Comparison of ENCODE assay signal across 8 cellular contexts in the genomic region with DNA sequence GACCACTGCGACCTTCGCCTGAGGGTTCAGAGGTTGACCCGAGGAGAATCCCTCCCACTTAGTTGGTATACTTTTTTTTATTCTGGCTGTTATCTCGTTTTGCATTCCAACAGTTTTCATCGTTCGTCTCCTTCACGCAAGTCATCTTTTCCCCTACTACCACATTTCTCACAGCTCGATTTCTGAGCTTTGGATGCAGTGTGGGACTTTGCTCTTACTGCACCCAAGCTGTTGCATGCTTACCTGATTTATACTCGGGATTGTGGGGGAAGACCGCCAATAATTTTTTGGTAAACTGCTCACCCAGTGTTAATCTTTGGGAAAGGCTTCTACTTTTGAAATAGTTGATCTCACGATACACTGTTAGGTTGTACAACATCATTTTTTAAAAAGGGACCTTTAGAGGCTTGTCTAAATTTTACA. TPM values are rescaled to one million over a fixed set of nuclear protein-coding genes. Genes with fewer than 3 reads are reported as not detected.
DNase-seq lines count a peak whose midpoint lies in the region; ATAC-seq and TF ChIP-seq lines count a peak whose summit lies in the region.

No MANE protein-coding gene starts in this region.

- H3K27me3 Mint-ChIP-seq in IgD-negative memory B cell (no peaks in the 10 kb centered on the region), chondrocyte (ENCODE audit: low read depth) (no peaks in the 10 kb centered on the region), naive B cell (no peaks in the 10 kb centered on the region)

- ATAC-seq in naive B cell (ENCODE audit: low read depth in 2 of 2) (no peak), HG02610 (IDR thresholded peaks at IDR 0.05; ENCODE audit: unreplicated experiment) (no peak)

- H3K4me1 Mint-ChIP-seq in IgD-negative memory B cell (peaks cover 30 to 39% (median 35%) of the 10 kb centered on the region in 3 donors), chondrocyte (ENCODE audit: low read depth) (peaks cover 50% of the 10 kb centered on the region), naive B cell (peaks cover 31 to 50% (median 47%) of the 10 kb centered on the region in 3 donors)

- no peaks in the 10 kb centered on the region for H3K36me3 Mint-ChIP-seq in IgD-negative memory B cell
- no peaks in the 10 kb centered on the region for H3K36me3 Mint-ChIP-seq in chondrocyte (ENCODE audit: low read depth)
- H3K36me3 Mint-ChIP-seq in naive B cell = no peaks in the 10 kb centered on the region

- H3K9me3 Mint-ChIP-seq in IgD-negative memory B cell = no peaks in the 10 kb centered on the region
- H3K9me3 Mint-ChIP-seq in chondrocyte (ENCODE audit: low read depth) = no peaks in the 10 kb centered on the region
- H3K9me3 Mint-ChIP-seq in naive B cell = no peaks in the 10 kb centered on the region

- DNase-seq in Ammon's horn (ENCODE audit: low spot score) (peak; percentile 8), chondrocyte (ENCODE audit: low spot score) (no peak), naive B cell (no peak), kidney glomerular epithelial cell (lab: John Stamatoyannopoulos, UW) (no peak), hippocampal formation (lab: John Stamatoyannopoulos, UW) (no peak), pons (ENCODE audit: low spot score) (no peak)

- no peak for TF ChIP-seq CTCF in chondrocyte (IDR thresholded peaks at IDR 0.05)

- H3K27ac Mint-ChIP-seq in IgD-negative memory B cell (peak overlapping the region; percentile 71 to 99 (median 95)), chondrocyte (ENCODE audit: unreplicated experiment) (peak overlapping the region; percentile 98), naive B cell (peak overlapping the region; percentile 96 to 100 (median 98))

- H3K4me3 Mint-ChIP-seq in IgD-negative memory B cell (peak overlapping the region; percentile 82 to 97 (median 96)), chondrocyte (ENCODE audit: unreplicated experiment) (peak overlapping the region; percentile 92), naive B cell (peak overlapping the region; percentile 90 to 99 (median 96))

RNA-seq across cellular contexts. Expression of a gene that starts 0.7 kb away (rescaled TPM):
- 17.2 TPM for polyA plus RNA-seq in IgD-negative memory B cell
- total RNA-seq in chondrocyte = 43.5 to 47.2 TPM (median 46.6 TPM) in 3 replicates
- 10 to 100 TPM; 10.9 to 23.4 (median 18.0) TPM for polyA plus RNA-seq in naive B cell (ENCODE audit: low read depth in 6 of 6)
